ENCODE assay signal across 8 cellular contexts in genomic region chr2:101012706-101013181, GRCh38. TPM values are rescaled to one million over a fixed set of nuclear protein-coding genes. Genes with fewer than 3 reads are reported as not detected.
A peak's percentile ranks its signal among the peaks of the same experiment; 100 is the strongest.
DNase-seq lines count a peak whose midpoint lies in the region; ATAC-seq and TF ChIP-seq lines count a peak whose summit lies in the region.

No MANE protein-coding gene starts in this region.

- H3K4me1 Mint-ChIP-seq in activated T-helper 1 cell treated with anti-CD3 and anti-CD28 coated beads, Interleukin-12 subunit alpha, Interleukin-12 subunit beta, Interleukin-2, Interleukin-4 antibody, amounts not matched to agents 30 ng/mL and 10 ng/mL and 1 ng/mL, durations not matched to agents 14 hours and 24 hours and 36 hours (ENCODE audit: low read depth): peaks cover 36% of the 10 kb centered on the region
- H3K4me1 Mint-ChIP-seq in glutamatergic neuron (ENCODE audit: low read depth, unreplicated experiment): no peaks in the 10 kb centered on the region

- peak overlapping the region; percentile 41 for H3K27ac Mint-ChIP-seq in activated T-helper 1 cell treated with anti-CD3 and anti-CD28 coated beads, Interleukin-12 subunit alpha, Interleukin-12 subunit beta, Interleukin-2, Interleukin-4 antibody, amounts not matched to agents 30 ng/mL and 10 ng/mL and 1 ng/mL, durations not matched to agents 14 hours and 24 hours and 36 hours
- H3K27ac Mint-ChIP-seq in glutamatergic neuron (ENCODE audit: unreplicated experiment): no peak overlapping the region

- peaks cover 40% of the 10 kb centered on the region for H3K36me3 Mint-ChIP-seq in activated T-helper 1 cell treated with anti-CD3 and anti-CD28 coated beads, Interleukin-12 subunit alpha, Interleukin-12 subunit beta, Interleukin-2, Interleukin-4 antibody, amounts not matched to agents 30 ng/mL and 10 ng/mL and 1 ng/mL, durations not matched to agents 14 hours and 24 hours and 36 hours (ENCODE audit: low read depth)
- H3K36me3 Mint-ChIP-seq in glutamatergic neuron (ENCODE audit: unreplicated experiment): no peaks in the 10 kb centered on the region

- intact Hi-C loops in activated T-helper 1 cell treated with anti-CD3 and anti-CD28 coated beads, Interleukin-12 subunit alpha, Interleukin-12 subunit beta, Interleukin-2, Interleukin-4 antibody, amounts not matched to agents 30 ng/mL and 10 ng/mL and 1 ng/mL, durations not matched to agents 14 hours and 24 hours and 36 hours (cut with micrococcal nuclease): loop anchor here (1.0 to 10.0 kb wide), 6 partner anchors 10 to 462 kb away; partner anchors contain the start of genes CNOT11, CREG2, RFX8 and RPL31

- no peaks in the 10 kb centered on the region for H3K27me3 Mint-ChIP-seq in activated T-helper 1 cell treated with anti-CD3 and anti-CD28 coated beads, Interleukin-12 subunit alpha, Interleukin-12 subunit beta, Interleukin-2, Interleukin-4 antibody, amounts not matched to agents 30 ng/mL and 10 ng/mL and 1 ng/mL, durations not matched to agents 14 hours and 24 hours and 36 hours (ENCODE audit: insufficient read depth)
- peaks cover 3% of the 10 kb centered on the region for H3K27me3 Mint-ChIP-seq in glutamatergic neuron (ENCODE audit: unreplicated experiment)

- ATAC-seq in HG02885 (IDR thresholded peaks at IDR 0.05; ENCODE audit: poor library complexity, unreplicated experiment) (no peak), GM21367 (IDR thresholded peaks at IDR 0.05; ENCODE audit: unreplicated experiment) (no peak)

- no peak overlapping the region for H3K4me3 Mint-ChIP-seq in activated T-helper 1 cell treated with anti-CD3 and anti-CD28 coated beads, Interleukin-12 subunit alpha, Interleukin-12 subunit beta, Interleukin-2, Interleukin-4 antibody, amounts not matched to agents 30 ng/mL and 10 ng/mL and 1 ng/mL, durations not matched to agents 14 hours and 24 hours and 36 hours
- no peak overlapping the region for H3K4me3 Mint-ChIP-seq in glutamatergic neuron (ENCODE audit: unreplicated experiment)

- DNase-seq in stimulated activated naive CD4-positive, alpha-beta T cell (lab: John Stamatoyannopoulos, UW): peak in 4 of 6 experiments; percentile 2 to 54 (median 31)
- DNase-seq in stimulated activated naive CD4-positive, alpha-beta T cell treated with Interleukin-2 at 50 U/mL for 16 hours (lab: John Stamatoyannopoulos, UW): no peak
- peak; percentile 8 for DNase-seq in NCI-H1105 (lab: John Stamatoyannopoulos, UW)
- DNase-seq in activated T-helper 1 cell treated with anti-CD3 and anti-CD28 coated beads, Interleukin-12 subunit alpha, Interleukin-12 subunit beta, Interleukin-2, Interleukin-4 antibody, amounts not matched to agents 30 ng/mL and 10 ng/mL and 1 ng/mL, durations not matched to agents 14 hours and 24 hours and 36 hours (ENCODE audit: low spot score): peak; percentile 19
- DNase-seq in glutamatergic neuron: no peak
- peak; percentile 64 for DNase-seq in retina

- peak; percentile 87 for TF ChIP-seq CTCF in glutamatergic neuron (IDR thresholded peaks at IDR 0.05; ENCODE audit: partially characterized antibody, unreplicated experiment)

- no peaks in the 10 kb centered on the region for H3K9me3 Mint-ChIP-seq in activated T-helper 1 cell treated with anti-CD3 and anti-CD28 coated beads, Interleukin-12 subunit alpha, Interleukin-12 subunit beta, Interleukin-2, Interleukin-4 antibody, amounts not matched to agents 30 ng/mL and 10 ng/mL and 1 ng/mL, durations not matched to agents 14 hours and 24 hours and 36 hours
- H3K9me3 Mint-ChIP-seq in glutamatergic neuron (ENCODE audit: unreplicated experiment): no peaks in the 10 kb centered on the region

RNA-seq across cellular contexts. Expression of gene RPL31, which starts 10.7 kb away (rescaled TPM):
- total RNA-seq in activated T-helper 1 cell treated with anti-CD3 and anti-CD28 coated beads, Interleukin-12 subunit alpha, Interleukin-12 subunit beta, Interleukin-2, Interleukin-4 antibody, amounts not matched to agents 30 ng/mL and 10 ng/mL and 1 ng/mL, durations not matched to agents 14 hours and 24 hours and 36 hours: 1,048 and 1,092 TPM in 2 replicates
- 761 TPM for total RNA-seq in glutamatergic neuron (ENCODE audit: unreplicated experiment)

Comparison
In these comparisons a context has a peak if more than half of its experiments do, and no peak if none do; other contexts are left out.
1. DNase-seq: peak in stimulated activated naive CD4-positive, alpha-beta T cell (4 of 6), NCI-H1105 (single experiment), activated T-helper 1 cell treated with anti-CD3 and anti-CD28 coated beads, Interleukin-12 subunit alpha, Interleukin-12 subunit beta, Interleukin-2, Interleukin-4 antibody, amounts not matched to agents 30 ng/mL and 10 ng/mL and 1 ng/mL, durations not matched to agents 14 hours and 24 hours and 36 hours (single experiment) and retina (single experiment); none in stimulated activated naive CD4-positive, alpha-beta T cell treated with Interleukin-2 at 50 U/mL for 16 hours (single experiment) and glutamatergic neuron (single experiment).